In genomic region chr9:2726620-2727335, GRCh38 we compare ENCODE assay signal across 22 cellular contexts. TPM values are rescaled to one million over a fixed set of nuclear protein-coding genes. Genes with fewer than 3 reads are reported as not detected.
A peak's percentile ranks its signal among the peaks of the same experiment; 100 is the strongest.
DNase-seq lines count a peak whose midpoint lies in the region; ATAC-seq and TF ChIP-seq lines count a peak whose summit lies in the region.
"Had no signal": no experiment of that assay in that cellular context is flagged by ENCODE, and none has a peak within 500 bp of the region (broad histone marks: within the 10 kb centered on the region; RNA-seq: fewer than 3 reads in every experiment).

No MANE protein-coding gene starts in this region.

- H3K27me3 ChIP-seq in RWPE2 (ENCODE audit: insufficient read depth, poor library complexity, severe bottlenecking) (no peaks in the 10 kb centered on the region), subcutaneous abdominal adipose tissue (ENCODE audit: control insufficient read depth in 5 of 5, insufficient read depth in 4 of 5, low read length in 5 of 5) (no peaks in the 10 kb centered on the region), HAP-1 (ENCODE audit: low read depth) (no peaks in the 10 kb centered on the region)
- H3K27me3 ChIP-seq: BLaER1 treated with 17β-estradiol and CSF1 and Interleukin-3, amounts not matched to agents 10 nM and 100 nM; brain microvascular endothelial cell; neutrophil; right lobe of liver; uterus had no signal

- H3K9me3 ChIP-seq in RWPE2 (ENCODE audit: severe bottlenecking) = no peaks in the 10 kb centered on the region
- no peaks in the 10 kb centered on the region for H3K9me3 ChIP-seq in subcutaneous abdominal adipose tissue (ENCODE audit: control insufficient read depth in 5 of 5, low read length in 5 of 5)
- H3K9me3 ChIP-seq in HAP-1 = no peaks in the 10 kb centered on the region
- H3K9me3 ChIP-seq: BLaER1 treated with 17β-estradiol and CSF1 and Interleukin-3, amounts not matched to agents 10 nM and 100 nM; neutrophil; right lobe of liver; uterus had no signal

- in situ Hi-C loops in HAP-1 (cut with MboI; ENCODE audit: low sequenced_read_pairs) = no loop called here

- peaks cover 5% of the 10 kb centered on the region for H3K4me1 ChIP-seq in RWPE2 (ENCODE audit: insufficient read depth, poor library complexity, severe bottlenecking)
- peaks cover 0 to 35% (median 19%) of the 10 kb centered on the region in 5 donors for H3K4me1 ChIP-seq in subcutaneous abdominal adipose tissue (ENCODE audit: control insufficient read depth in 5 of 5, insufficient read depth in 5 of 5, low read length in 5 of 5)
- peaks cover 14% of the 10 kb centered on the region for H3K4me1 ChIP-seq in HAP-1
- H3K4me1 ChIP-seq: uterus had no signal

- H3K36me3 ChIP-seq in RWPE2 (ENCODE audit: low read depth) (no peaks in the 10 kb centered on the region), subcutaneous abdominal adipose tissue (ENCODE audit: control insufficient read depth in 5 of 5, insufficient read depth in 5 of 5, low read length in 5 of 5) (no peaks in the 10 kb centered on the region), HAP-1 (replicated peaks) (no peaks in the 10 kb centered on the region)
- H3K36me3 ChIP-seq: brain microvascular endothelial cell, neutrophil, right lobe of liver, uterus had no signal

- intact Hi-C loops in lower leg skin (cut with DNase I; ENCODE audit: low total_unique reads) = no loop called here

- H3K9ac ChIP-seq in subcutaneous abdominal adipose tissue (ENCODE audit: low read length in 5 of 5) = peak overlapping the region in 1 of 5 donors; percentile 8
- H3K9ac ChIP-seq: KMS-11 had no signal

- WGBS in lower leg skin, 2 donors = 87 to 93% methylated on average over 13 of the region's 13 CpGs

- TF ChIP-seq CTCF in RWPE2 (IDR thresholded peaks at IDR 0.05; ENCODE audit: poor library complexity, severe bottlenecking) (no peak), fibroblast of the aortic adventitia (IDR thresholded peaks at IDR 0.05; ENCODE audit: insufficient read depth, low read length) (no peak), lower leg skin (IDR thresholded peaks at IDR 0.05) (no peak)

- ATAC-seq in RWPE2 (ENCODE audit: low read depth) (peak; percentile 48), HG03520 (IDR thresholded peaks at IDR 0.05; ENCODE audit: unreplicated experiment) (no peak)

- DNase-seq in HCEC 1CT (peak; percentile 57), RWPE2 (ENCODE audit: low spot score) (no peak), fibroblast of the aortic adventitia (ENCODE audit: low read depth) (peak; percentile 60), lower leg skin (ENCODE audit: low spot score in 2 of 2) (no peak), HUDEP-2 (lab: John Stamatoyannopoulos, UW; ENCODE audit: unreplicated experiment in 76 of 76) (no peak), HAP-1 (ENCODE audit: low spot score in 2 of 2) (no peak)
- DNase-seq: brain microvascular endothelial cell; DMS53; effector CD8-positive, alpha-beta T cell; NCI-H187 treated with DMSO at 0.1 percent for 48 hours; NCI-H526 treated with DMSO at 0.1 percent for 48 hours; PC-9; right lobe of liver; stimulated activated CD4-positive, alpha-beta T cell treated with anti-CD3 and anti-CD28 coated beads, Interleukin-4, amount 100 ng/mL, for 4 hours; uterus had no signal

- no peak for TF ChIP-seq POLR2A in lower leg skin (IDR thresholded peaks at IDR 0.05)

- H3K4me3 ChIP-seq in RWPE2 (ENCODE audit: severe bottlenecking) (no peak overlapping the region), fibroblast of the aortic adventitia (ENCODE audit: low read depth, low read length) (no peak overlapping the region), subcutaneous abdominal adipose tissue (ENCODE audit: low read depth in 1 of 5, low read length in 5 of 5) (no peak overlapping the region), lower leg skin (ENCODE audit: low read depth, poor library complexity, severe bottlenecking) (no peak overlapping the region), HAP-1 (no peak overlapping the region)
- H3K4me3 ChIP-seq: BLaER1 treated with 17β-estradiol and CSF1 and Interleukin-3, amounts not matched to agents 10 nM and 100 nM; PC-9; right lobe of liver; uterus had no signal

- H3K27ac ChIP-seq in RWPE2 (ENCODE audit: poor library complexity, severe bottlenecking) (no peak overlapping the region), subcutaneous abdominal adipose tissue (ENCODE audit: low read depth, low read length) (peak overlapping the region; percentile 61)
- H3K27ac ChIP-seq: brain microvascular endothelial cell, KMS-11, neutrophil, PC-9, VCaP had no signal

RNA-seq across cellular contexts. Expression of gene KCNV2, which starts 9.5 kb away (rescaled TPM):
- total RNA-seq in fibroblast of the aortic adventitia (ENCODE audit: low replicate concordance) (not detected in 2 replicates), lower leg skin (not detected)
- total RNA-seq: H4, PC-9, right lobe of liver, uterus had no signal

Comparison
In these comparisons a context has a peak if more than half of its experiments do, and no peak if none do; other contexts are left out.
1. DNase-seq: peak in HCEC 1CT (single experiment) and fibroblast of the aortic adventitia (single experiment); none in RWPE2 (single experiment), lower leg skin (0 of 2), HUDEP-2 (0 of 76) and HAP-1 (0 of 2).